14 cellular contexts compared by ENCODE assay signal in genomic region chr21:29258626-29259335, GRCh38. TPM values are rescaled to one million over a fixed set of nuclear protein-coding genes. Genes with fewer than 3 reads are reported as not detected.
DNase-seq lines count a peak whose midpoint lies in the region; ATAC-seq and TF ChIP-seq lines count a peak whose summit lies in the region.
"Had no signal": no experiment of that assay in that cellular context is flagged by ENCODE, and none has a peak within 500 bp of the region (broad histone marks: within the 10 kb centered on the region; RNA-seq: fewer than 3 reads in every experiment).

No MANE protein-coding gene starts in this region.

- H3K9me3 ChIP-seq in right cardiac atrium (ENCODE audit: control insufficient read depth, low read length) (no peaks in the 10 kb centered on the region), right atrium auricular region (peaks cover 4 to 10% of the 10 kb centered on the region in 2 donors)
- H3K9me3 ChIP-seq: testis had no signal

- ATAC-seq in right cardiac atrium (peak; percentile 49 to 50), left ventricle myocardium superior (no peak), HG02970 (IDR thresholded peaks at IDR 0.05; ENCODE audit: low FRiP score, unreplicated experiment) (no peak)
- ATAC-seq: natural killer cell had no signal

- H3K27me3 ChIP-seq in right cardiac atrium (ENCODE audit: control insufficient read depth, insufficient read depth) (no peaks in the 10 kb centered on the region), right atrium auricular region (no peaks in the 10 kb centered on the region)
- H3K27me3 ChIP-seq: testis had no signal

- H3K27ac ChIP-seq in right cardiac atrium (ENCODE audit: low read length): no peak overlapping the region
- no peak overlapping the region for H3K27ac ChIP-seq in right atrium auricular region
- H3K27ac ChIP-seq: testis had no signal

- 36% methylated on average over 5 of the region's 5 CpGs for WGBS in right cardiac atrium

- peaks cover 2% of the 10 kb centered on the region for H3K4me1 ChIP-seq in right cardiac atrium (ENCODE audit: control insufficient read depth, insufficient read depth, low read length)
- H3K4me1 ChIP-seq in right atrium auricular region: peaks cover 0 to 9% of the 10 kb centered on the region in 2 donors
- H3K4me1 ChIP-seq: testis had no signal

- H3K4me3 ChIP-seq in right cardiac atrium (ENCODE audit: low read length) (no peak overlapping the region), right atrium auricular region (no peak overlapping the region)
- H3K4me3 ChIP-seq: testis had no signal

- no peaks in the 10 kb centered on the region for H3K36me3 ChIP-seq in right atrium auricular region

- intact Hi-C loops in right cardiac atrium (cut with DNase I): no loop called here
- intact Hi-C loops in left ventricle myocardium superior (cut with micrococcal nuclease): no loop called here

- TF ChIP-seq CTCF in right atrium auricular region (IDR thresholded peaks at IDR 0.05): no peak

- no peak for DNase-seq in right cardiac atrium
- DNase-seq in left ventricle myocardium superior: no peak
- peak; percentile 58 for DNase-seq in amniotic stem cell (lab: John Stamatoyannopoulos, UW)
- DNase-seq in iris pigment epithelial cell (ENCODE audit: low read depth): peak; percentile 88
- no peak for DNase-seq in NOMO-1 treated with dmso at 0.1 percent for 144 hours (lab: John Stamatoyannopoulos, UW; ENCODE audit: unreplicated experiment)
- no peak for DNase-seq in right atrium auricular region (ENCODE audit: low spot score)
- no peak for DNase-seq in stimulated activated CD4-positive, alpha-beta T cell treated with anti-CD3 and anti-CD28 coated beads, Interleukin-2, amount 100 ng/mL, for 48 hours
- DNase-seq: AML-193; KG1; natural killer cell; stimulated activated CD4-positive, alpha-beta T cell treated with anti-CD3 and anti-CD28 coated beads, Interleukin-4, amount 100 ng/mL, for 1 hour; T-helper 1 cell; testis had no signal

RNA-seq across cellular contexts. Expression of gene BACH1, which starts 39.9 kb away (rescaled TPM):
- 10 to 100 TPM; 44.8 to 68.3 (median 47.4) TPM for total RNA-seq in right cardiac atrium
- polyA plus RNA-seq in right cardiac atrium: 5.0 TPM
- 32.5 TPM for total RNA-seq in left ventricle myocardium superior
- 10 to 100 TPM; 16.0 to 31.2 TPM for total RNA-seq in right atrium auricular region

Comparison
In these comparisons a context has a peak if more than half of its experiments do, and no peak if none do; other contexts are left out.
1. ATAC-seq: peak in right cardiac atrium (2 of 2); none in left ventricle myocardium superior (single experiment) and HG02970 (single experiment).
2. DNase-seq: peak in amniotic stem cell (single experiment) and iris pigment epithelial cell (single experiment); none in right cardiac atrium (0 of 3), left ventricle myocardium superior (single experiment), NOMO-1 treated with dmso at 0.1 percent for 144 hours (single experiment), right atrium auricular region (single experiment) and stimulated activated CD4-positive, alpha-beta T cell treated with anti-CD3 and anti-CD28 coated beads, Interleukin-2, amount 100 ng/mL, for 48 hours (0 of 2).